Comparison of ENCODE assay signal across 1 cellular context in the genomic region with DNA sequence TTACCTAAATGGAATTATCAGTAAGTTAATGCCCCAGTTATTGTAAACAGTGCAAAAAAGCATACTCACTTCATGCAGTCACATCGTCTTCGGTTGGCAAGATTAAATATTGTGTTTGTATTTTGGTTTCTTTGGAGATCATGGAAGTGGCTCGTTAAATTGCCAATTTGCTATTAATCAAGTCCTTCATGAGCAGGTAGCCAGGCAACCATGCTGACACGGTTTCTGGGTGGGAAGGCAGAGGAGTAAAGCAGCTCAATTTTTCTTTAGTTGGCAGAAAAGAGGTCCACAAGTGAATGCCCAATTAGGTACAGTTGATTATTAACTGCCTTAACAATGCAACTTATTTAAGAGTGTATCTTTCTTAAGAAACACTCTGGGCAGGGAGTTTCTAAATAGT.
TF ChIP-seq lines count a peak whose summit lies in the region.

No MANE protein-coding gene starts in this region.

TF ChIP-seq in H1, 55 proteins besides CTCF, POLR2A, EP300 and RAD21:
- TF ChIP-seq CREB1 (IDR thresholded peaks at IDR 0.05) (no peak), ZNF274 (IDR thresholded peaks at IDR 0.05; ENCODE audit: borderline replicate concordance, extremely low read depth, low read length) (no peak), SUZ12 (IDR thresholded peaks at IDR 0.05; ENCODE audit: low read length) (no peak), SAP30 (IDR thresholded peaks at IDR 0.05; ENCODE audit: insufficient read depth, insufficient replicate concordance, low read length) (no peak), TAF1 (IDR thresholded peaks at IDR 0.05; ENCODE audit: low read depth, low read length) (no peak), HDAC2 (IDR thresholded peaks at IDR 0.05; ENCODE audit: borderline replicate concordance in 1 of 2, low read depth in 2 of 2, low read length in 2 of 2) (no peak), KDM5A (IDR thresholded peaks at IDR 0.05; ENCODE audit: low read length) (no peak), KDM4A (IDR thresholded peaks at IDR 0.05; ENCODE audit: low read depth, low read length, severe bottlenecking) (no peak), SP2 (IDR thresholded peaks at IDR 0.05; ENCODE audit: low read length) (no peak), BCL11A (IDR thresholded peaks at IDR 0.05; ENCODE audit: low read depth in 2 of 2, low read length in 2 of 2) (no peak), JUND (IDR thresholded peaks at IDR 0.05; ENCODE audit: low read length) (no peak), CEBPB (IDR thresholded peaks at IDR 0.05; ENCODE audit: low read depth, low read length) (no peak), RBBP5 (IDR thresholded peaks at IDR 0.05; ENCODE audit: borderline replicate concordance, low read depth, low read length) (no peak), TEAD4 (IDR thresholded peaks at IDR 0.05; ENCODE audit: low read depth, low read length) (no peak), CBX5 (IDR thresholded peaks at IDR 0.05; ENCODE audit: low read depth, low read length) (no peak), SIRT6 (IDR thresholded peaks at IDR 0.05; ENCODE audit: low read length) (no peak), ASH2L (IDR thresholded peaks at IDR 0.05; ENCODE audit: low read length) (no peak)
- TF ChIP-seq, protein P1, sequence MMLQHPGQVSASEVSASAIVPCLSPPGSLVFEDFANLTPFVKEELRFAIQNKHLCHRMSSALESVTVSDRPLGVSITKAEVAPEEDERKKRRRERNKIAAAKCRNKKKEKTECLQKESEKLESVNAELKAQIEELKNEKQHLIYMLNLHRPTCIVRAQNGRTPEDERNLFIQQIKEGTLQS (IDR thresholded peaks at IDR 0.05; ENCODE audit: insufficient read depth, low read depth, low read length): no peak
- TF ChIP-seq, protein P2, sequence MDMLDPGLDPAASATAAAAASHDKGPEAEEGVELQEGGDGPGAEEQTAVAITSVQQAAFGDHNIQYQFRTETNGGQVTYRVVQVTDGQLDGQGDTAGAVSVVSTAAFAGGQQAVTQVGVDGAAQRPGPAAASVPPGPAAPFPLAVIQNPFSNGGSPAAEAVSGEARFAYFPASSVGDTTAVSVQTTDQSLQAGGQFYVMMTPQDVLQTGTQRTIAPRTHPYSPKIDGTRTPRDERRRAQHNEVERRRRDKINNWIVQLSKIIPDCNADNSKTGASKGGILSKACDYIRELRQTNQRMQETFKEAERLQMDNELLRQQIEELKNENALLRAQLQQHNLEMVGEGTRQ (IDR thresholded peaks at IDR 0.05; ENCODE audit: low read length): no peak
- TF ChIP-seq, protein P3, sequence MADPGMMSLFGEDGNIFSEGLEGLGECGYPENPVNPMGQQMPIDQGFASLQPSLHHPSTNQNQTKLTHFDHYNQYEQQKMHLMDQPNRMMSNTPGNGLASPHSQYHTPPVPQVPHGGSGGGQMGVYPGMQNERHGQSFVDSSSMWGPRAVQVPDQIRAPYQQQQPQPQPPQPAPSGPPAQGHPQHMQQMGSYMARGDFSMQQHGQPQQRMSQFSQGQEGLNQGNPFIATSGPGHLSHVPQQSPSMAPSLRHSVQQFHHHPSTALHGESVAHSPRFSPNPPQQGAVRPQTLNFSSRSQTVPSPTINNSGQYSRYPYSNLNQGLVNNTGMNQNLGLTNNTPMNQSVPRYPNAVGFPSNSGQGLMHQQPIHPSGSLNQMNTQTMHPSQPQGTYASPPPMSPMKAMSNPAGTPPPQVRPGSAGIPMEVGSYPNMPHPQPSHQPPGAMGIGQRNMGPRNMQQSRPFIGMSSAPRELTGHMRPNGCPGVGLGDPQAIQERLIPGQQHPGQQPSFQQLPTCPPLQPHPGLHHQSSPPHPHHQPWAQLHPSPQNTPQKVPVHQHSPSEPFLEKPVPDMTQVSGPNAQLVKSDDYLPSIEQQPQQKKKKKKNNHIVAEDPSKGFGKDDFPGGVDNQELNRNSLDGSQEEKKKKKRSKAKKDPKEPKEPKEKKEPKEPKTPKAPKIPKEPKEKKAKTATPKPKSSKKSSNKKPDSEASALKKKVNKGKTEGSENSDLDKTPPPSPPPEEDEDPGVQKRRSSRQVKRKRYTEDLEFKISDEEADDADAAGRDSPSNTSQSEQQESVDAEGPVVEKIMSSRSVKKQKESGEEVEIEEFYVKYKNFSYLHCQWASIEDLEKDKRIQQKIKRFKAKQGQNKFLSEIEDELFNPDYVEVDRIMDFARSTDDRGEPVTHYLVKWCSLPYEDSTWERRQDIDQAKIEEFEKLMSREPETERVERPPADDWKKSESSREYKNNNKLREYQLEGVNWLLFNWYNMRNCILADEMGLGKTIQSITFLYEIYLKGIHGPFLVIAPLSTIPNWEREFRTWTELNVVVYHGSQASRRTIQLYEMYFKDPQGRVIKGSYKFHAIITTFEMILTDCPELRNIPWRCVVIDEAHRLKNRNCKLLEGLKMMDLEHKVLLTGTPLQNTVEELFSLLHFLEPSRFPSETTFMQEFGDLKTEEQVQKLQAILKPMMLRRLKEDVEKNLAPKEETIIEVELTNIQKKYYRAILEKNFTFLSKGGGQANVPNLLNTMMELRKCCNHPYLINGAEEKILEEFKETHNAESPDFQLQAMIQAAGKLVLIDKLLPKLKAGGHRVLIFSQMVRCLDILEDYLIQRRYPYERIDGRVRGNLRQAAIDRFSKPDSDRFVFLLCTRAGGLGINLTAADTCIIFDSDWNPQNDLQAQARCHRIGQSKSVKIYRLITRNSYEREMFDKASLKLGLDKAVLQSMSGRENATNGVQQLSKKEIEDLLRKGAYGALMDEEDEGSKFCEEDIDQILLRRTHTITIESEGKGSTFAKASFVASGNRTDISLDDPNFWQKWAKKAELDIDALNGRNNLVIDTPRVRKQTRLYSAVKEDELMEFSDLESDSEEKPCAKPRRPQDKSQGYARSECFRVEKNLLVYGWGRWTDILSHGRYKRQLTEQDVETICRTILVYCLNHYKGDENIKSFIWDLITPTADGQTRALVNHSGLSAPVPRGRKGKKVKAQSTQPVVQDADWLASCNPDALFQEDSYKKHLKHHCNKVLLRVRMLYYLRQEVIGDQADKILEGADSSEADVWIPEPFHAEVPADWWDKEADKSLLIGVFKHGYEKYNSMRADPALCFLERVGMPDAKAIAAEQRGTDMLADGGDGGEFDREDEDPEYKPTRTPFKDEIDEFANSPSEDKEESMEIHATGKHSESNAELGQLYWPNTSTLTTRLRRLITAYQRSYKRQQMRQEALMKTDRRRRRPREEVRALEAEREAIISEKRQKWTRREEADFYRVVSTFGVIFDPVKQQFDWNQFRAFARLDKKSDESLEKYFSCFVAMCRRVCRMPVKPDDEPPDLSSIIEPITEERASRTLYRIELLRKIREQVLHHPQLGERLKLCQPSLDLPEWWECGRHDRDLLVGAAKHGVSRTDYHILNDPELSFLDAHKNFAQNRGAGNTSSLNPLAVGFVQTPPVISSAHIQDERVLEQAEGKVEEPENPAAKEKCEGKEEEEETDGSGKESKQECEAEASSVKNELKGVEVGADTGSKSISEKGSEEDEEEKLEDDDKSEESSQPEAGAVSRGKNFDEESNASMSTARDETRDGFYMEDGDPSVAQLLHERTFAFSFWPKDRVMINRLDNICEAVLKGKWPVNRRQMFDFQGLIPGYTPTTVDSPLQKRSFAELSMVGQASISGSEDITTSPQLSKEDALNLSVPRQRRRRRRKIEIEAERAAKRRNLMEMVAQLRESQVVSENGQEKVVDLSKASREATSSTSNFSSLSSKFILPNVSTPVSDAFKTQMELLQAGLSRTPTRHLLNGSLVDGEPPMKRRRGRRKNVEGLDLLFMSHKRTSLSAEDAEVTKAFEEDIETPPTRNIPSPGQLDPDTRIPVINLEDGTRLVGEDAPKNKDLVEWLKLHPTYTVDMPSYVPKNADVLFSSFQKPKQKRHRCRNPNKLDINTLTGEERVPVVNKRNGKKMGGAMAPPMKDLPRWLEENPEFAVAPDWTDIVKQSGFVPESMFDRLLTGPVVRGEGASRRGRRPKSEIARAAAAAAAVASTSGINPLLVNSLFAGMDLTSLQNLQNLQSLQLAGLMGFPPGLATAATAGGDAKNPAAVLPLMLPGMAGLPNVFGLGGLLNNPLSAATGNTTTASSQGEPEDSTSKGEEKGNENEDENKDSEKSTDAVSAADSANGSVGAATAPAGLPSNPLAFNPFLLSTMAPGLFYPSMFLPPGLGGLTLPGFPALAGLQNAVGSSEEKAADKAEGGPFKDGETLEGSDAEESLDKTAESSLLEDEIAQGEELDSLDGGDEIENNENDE (IDR thresholded peaks at IDR 0.05; ENCODE audit: insufficient replicate concordance, low read length): no peak
